ENCODE assay signal across 1 cellular context in genomic region chr12:3308063-3308462, GRCh38.
TF ChIP-seq lines count a peak whose summit lies in the region.

No MANE protein-coding gene starts in this region.

TF ChIP-seq in H1, 55 proteins besides CTCF, POLR2A, EP300 and RAD21 (continued from another document):
- TF ChIP-seq CHD7 (IDR thresholded peaks at IDR 0.05; ENCODE audit: insufficient replicate concordance, low read length) (no peak), SIX5 (IDR thresholded peaks at IDR 0.05; ENCODE audit: low read depth, low read length) (no peak), CEBPB (IDR thresholded peaks at IDR 0.05; ENCODE audit: low read depth, low read length) (no peak), TAF7 (optimal IDR thresholded peaks at IDR 0.05; ENCODE audit: borderline replicate concordance, low read depth, low read length) (no peak), TAF1 (IDR thresholded peaks at IDR 0.05; ENCODE audit: low read depth, low read length) (no peak), CBX8 (IDR thresholded peaks at IDR 0.05; ENCODE audit: borderline replicate concordance, low read depth, low read length) (no peak), CHD2 (IDR thresholded peaks at IDR 0.05; ENCODE audit: low read length) (no peak), PHF8 (conservative IDR thresholded peaks at IDR 0.05; ENCODE audit: low read depth, low read length) (no peak), TCF12 (IDR thresholded peaks at IDR 0.05; ENCODE audit: low read depth, low read length) (no peak)
